30 cellular contexts compared by ENCODE assay signal in the genomic region with DNA sequence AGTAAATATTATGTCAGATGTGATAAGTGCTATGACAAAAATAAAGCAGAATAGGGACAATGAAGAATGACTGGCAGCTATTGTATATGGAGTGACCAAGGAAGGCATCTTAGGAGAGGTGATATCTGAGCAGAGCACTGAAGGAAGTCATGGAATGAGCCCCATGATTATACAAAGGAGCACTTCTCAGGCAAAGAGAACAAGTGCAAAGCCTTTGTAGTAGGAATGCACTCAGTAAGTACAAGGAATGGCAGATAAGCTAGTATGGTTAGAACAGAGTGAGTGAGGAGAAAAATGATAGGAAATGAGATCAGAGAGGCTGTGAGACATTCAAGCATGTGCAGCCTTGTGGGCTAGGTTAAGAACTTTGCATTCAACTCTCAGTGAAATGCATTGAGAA.
"Had no signal": no experiment of that assay in that cellular context is flagged by ENCODE, and none has a peak within 500 bp of the region (broad histone marks: within the 10 kb centered on the region; RNA-seq: fewer than 3 reads in every experiment).

No MANE protein-coding gene starts in this region.

- DNase-seq: activated B cell treated with CpG ODN at 0.5 μM for 24 hours; activated CD4-positive, alpha-beta T cell treated with anti-CD3 and anti-CD28 coated beads for 48 hours; activated CD4-positive, alpha-beta T cell treated with anti-CD3 and anti-CD28 coated beads, Interleukin-2, amount 50 U/mL, for 1 hour; activated CD4-positive, alpha-beta T cell treated with anti-CD3 and anti-CD28 coated beads, Interleukin-2, amount 50 U/mL, for 48 hours; activated CD8-positive, alpha-beta memory T cell treated with anti-CD3 and anti-CD28 coated beads for 24 hours; activated CD8-positive, alpha-beta T cell treated with anti-CD3 and anti-CD28 coated beads for 36 hours; activated effector memory CD4-positive, alpha-beta T cell treated with anti-CD3 and anti-CD28 coated beads, Interleukin-2, amount 50 U/mL, for 16 hours; activated naive CD4-positive, alpha-beta T cell treated with anti-CD3 and anti-CD28 coated beads for 36 hours; activated naive CD8-positive, alpha-beta T cell treated with anti-CD3 and anti-CD28 coated beads for 36 hours; activated naive CD8-positive, alpha-beta T cell treated with anti-CD3 and anti-CD28 coated beads, Interleukin-2, amount 50 U/mL, for 24 hours; activated T-cell treated with anti-CD3 and anti-CD28 coated beads, Interleukin-2, amount 50 U/mL, for 4 hours; adrenal gland; central memory CD4-positive, alpha-beta T cell; cerebellar nuclear complex; dermis blood vessel endothelial cell; effector CD4-positive, alpha-beta T cell; effector memory CD8-positive, alpha-beta T cell; erythroblast; foreskin keratinocyte; gastrocnemius medialis; glutamatergic neuron; T-helper 1 cell; T-helper 17 cell; T1000; WERI-Rb-1 had no signal

- H3K27me3 ChIP-seq: adrenal gland, ascending aorta, breast epithelium, cardiac muscle cell, esophagus muscularis mucosa, foreskin keratinocyte, gastrocnemius medialis had no signal

- H3K4me3 ChIP-seq: adrenal gland, ascending aorta, breast epithelium, cardiac muscle cell, coronary artery, esophagus muscularis mucosa, gastrocnemius medialis had no signal

- H3K27ac ChIP-seq: adrenal gland, ascending aorta, breast epithelium, cardiac muscle cell, coronary artery, esophagus muscularis mucosa, foreskin keratinocyte, gastrocnemius medialis, WERI-Rb-1 had no signal

- H3K36me3 ChIP-seq: adrenal gland, ascending aorta, breast epithelium, cardiac muscle cell, esophagus muscularis mucosa, gastrocnemius medialis, WERI-Rb-1 had no signal

- H3K9me3 ChIP-seq: adrenal gland, ascending aorta, breast epithelium, esophagus muscularis mucosa, gastrocnemius medialis had no signal

- H3K4me1 ChIP-seq: adrenal gland, ascending aorta, breast epithelium, esophagus muscularis mucosa, foreskin keratinocyte, gastrocnemius medialis had no signal
